8 cellular contexts compared by ENCODE assay signal in genomic region chr11:65041206-65042035, GRCh38. TPM values are rescaled to one million over a fixed set of nuclear protein-coding genes. Genes with fewer than 3 reads are reported as not detected.
DNase-seq lines count a peak whose midpoint lies in the region; ATAC-seq and TF ChIP-seq lines count a peak whose summit lies in the region.

Gene SAC3D1 (plus strand): TSS chr11:65041210. CDS start chr11:65041293, 83 bp downstream.

- H3K4me3 ChIP-seq in heart right ventricle: peak within 1 kb of the TSS; percentile 42 to 92 (median 80)

- H3K27ac Mint-ChIP-seq in activated naive CD4-positive, alpha-beta T cell treated with anti-CD3 and anti-CD28 coated beads, Interleukin-2, amount 50 U/mL, for 24 hours: peak within 1 kb of the TSS; percentile 92

- WGBS in heart right ventricle, 2 donors: 1% methylated on average over 88 to 94 of the region's 94 CpGs

- peak; percentile 28 for ATAC-seq in GM18858 (IDR thresholded peaks at IDR 0.05; ENCODE audit: unreplicated experiment)
- ATAC-seq in HG02981 (IDR thresholded peaks at IDR 0.05; ENCODE audit: unreplicated experiment): peak; percentile 37
- peak; percentile 22 to 78 (median 54) for ATAC-seq in heart right ventricle

- H3K9me3 ChIP-seq in heart right ventricle: no peaks in the 10 kb centered on the region

- H3K4me1 ChIP-seq in heart right ventricle: peaks cover 0 to 42% (median 18%) of the 10 kb centered on the region in 9 donors

- H3K36me3 ChIP-seq in heart right ventricle: peaks cover 0 to 56% (median 6%) of the 10 kb centered on the region in 9 donors

- no peaks in the 10 kb centered on the region for H3K27me3 Mint-ChIP-seq in activated naive CD4-positive, alpha-beta T cell treated with anti-CD3 and anti-CD28 coated beads, Interleukin-2, amount 50 U/mL, for 24 hours

- DNase-seq in AG20443 (ENCODE audit: low spot score) (peak; percentile 81), NCI-H526 treated with DMSO at 0.1 percent for 48 hours (lab: John Stamatoyannopoulos, UW) (peak; percentile 63), heart right ventricle (peak in 1 of 2 donors; percentile 27), renal cortical epithelial cell (ENCODE audit: low read depth) (peak; percentile 16), DMS114 treated with DMSO at 0.1 percent for 48 hours (lab: John Stamatoyannopoulos, UW; ENCODE audit: unreplicated experiment) (no peak)

- intact Hi-C loops in heart right ventricle (cut with DNase I): loop anchor here in 2 of 10 donors (2.0 to 5.0 kb wide), 2 partner anchors 41 to 43 kb away; partner anchors contain the start of genes CDCA5 (in 2 of the 2) and ZFPL1 (in 2 of the 2)

- no peaks in the 10 kb centered on the region for H3K9me3 Mint-ChIP-seq in activated naive CD4-positive, alpha-beta T cell treated with anti-CD3 and anti-CD28 coated beads, Interleukin-2, amount 50 U/mL, for 24 hours

- peak within 1 kb of the TSS; percentile 81 to 97 (median 93) for H3K27ac ChIP-seq in heart right ventricle

- TF ChIP-seq CTCF in heart right ventricle (IDR thresholded peaks at IDR 0.05): peak in 2 of 9 donors; percentile 9 to 16

- H3K36me3 Mint-ChIP-seq in activated naive CD4-positive, alpha-beta T cell treated with anti-CD3 and anti-CD28 coated beads, Interleukin-2, amount 50 U/mL, for 24 hours: no peaks in the 10 kb centered on the region

- peaks cover 23% of the 10 kb centered on the region for H3K4me1 Mint-ChIP-seq in activated naive CD4-positive, alpha-beta T cell treated with anti-CD3 and anti-CD28 coated beads, Interleukin-2, amount 50 U/mL, for 24 hours

- H3K27me3 ChIP-seq in heart right ventricle: no peaks in the 10 kb centered on the region

- peak within 1 kb of the TSS; percentile 93 for H3K4me3 Mint-ChIP-seq in activated naive CD4-positive, alpha-beta T cell treated with anti-CD3 and anti-CD28 coated beads, Interleukin-2, amount 50 U/mL, for 24 hours

RNA-seq across cellular contexts. Expression of gene SAC3D1, which starts in this region (rescaled TPM):
- 1 to 10 TPM; 3.8 to 9.3 (median 4.8) TPM for total RNA-seq in heart right ventricle
- 10 to 100 TPM in 1 of 2 donors, 1 to 10 TPM in 1; 4.7 to 17.3 TPM for polyA plus RNA-seq in heart right ventricle
- 11.3 and 13.4 TPM in 2 replicates for total RNA-seq in renal cortical epithelial cell
